ENCODE assay signal across 9 cellular contexts in the genomic region with DNA sequence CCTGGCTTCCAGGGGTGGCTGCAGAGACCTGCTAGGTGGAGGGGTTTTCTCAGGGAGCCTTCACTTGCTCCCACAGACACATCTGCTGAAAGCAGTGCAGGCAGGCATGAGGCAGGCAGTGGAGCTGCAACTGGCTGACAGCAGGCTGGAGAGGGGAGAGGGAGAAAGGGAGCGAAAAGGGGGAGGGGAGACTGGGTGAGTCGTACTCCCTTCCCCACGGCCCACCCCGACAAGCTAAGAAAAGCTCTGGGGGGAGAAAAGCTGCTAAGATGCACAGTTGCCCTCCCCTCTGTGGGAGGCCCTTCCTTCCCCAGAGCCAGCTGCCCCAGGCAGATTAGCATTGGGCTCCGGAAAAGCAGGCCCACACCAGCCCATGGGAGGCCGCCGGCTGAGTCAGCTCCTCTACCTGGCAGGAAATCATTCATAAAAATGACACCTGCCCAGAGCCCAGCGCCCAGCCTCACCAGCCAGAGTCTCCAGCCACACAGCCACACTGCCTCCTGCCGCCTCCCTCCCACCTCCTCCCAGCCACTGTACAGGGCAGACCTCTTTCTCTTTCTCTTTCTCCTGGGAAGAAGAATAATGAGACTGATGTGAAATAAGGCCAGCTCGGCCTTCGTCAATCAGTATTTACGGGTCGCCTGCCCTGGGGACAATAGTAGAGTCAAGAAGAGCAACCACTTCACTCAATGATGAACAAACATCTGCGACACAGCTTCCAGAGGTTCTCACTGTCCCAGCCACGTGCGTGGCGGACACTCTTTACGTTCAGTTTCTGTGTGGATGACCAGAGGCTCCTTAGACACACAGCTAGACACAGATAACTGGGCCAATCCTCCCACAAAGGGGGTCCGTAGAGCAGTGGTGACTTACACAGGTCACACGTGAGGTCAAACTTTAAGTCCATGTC. TPM values are rescaled to one million over a fixed set of nuclear protein-coding genes. Genes with fewer than 3 reads are reported as not detected.
DNase-seq lines count a peak whose midpoint lies in the region; ATAC-seq lines count a peak whose summit lies in the region.
"Had no signal": no experiment of that assay in that cellular context is flagged by ENCODE, and none has a peak within 500 bp of the region (broad histone marks: within the 10 kb centered on the region; RNA-seq: fewer than 3 reads in every experiment).

No MANE protein-coding gene starts in this region.

- H3K79me2 ChIP-seq in mesendoderm (ENCODE audit: control insufficient read depth, insufficient read depth, low read length): no peaks in the 10 kb centered on the region

- peak overlapping the region; percentile 63 for H3K27ac ChIP-seq in mesendoderm (ENCODE audit: low read depth, low read length)

- H4K5ac ChIP-seq in mesendoderm (ENCODE audit: low read length): no peak overlapping the region

- no peaks in the 10 kb centered on the region for H3K9me3 Mint-ChIP-seq in activated T-helper 1 cell treated with anti-CD3 and anti-CD28 coated beads, Interleukin-12 subunit alpha, Interleukin-12 subunit beta, Interleukin-2, Interleukin-4 antibody, amounts not matched to agents 30 ng/mL and 10 ng/mL and 1 ng/mL, durations not matched to agents 14 hours and 24 hours and 36 hours
- H3K9me3 Mint-ChIP-seq: IgD-negative memory B cell had no signal

- H3K4me2 ChIP-seq in mesendoderm (ENCODE audit: low read length): no peak overlapping the region

- H2BK120ac ChIP-seq in mesendoderm (ENCODE audit: low read depth, low read length): peak overlapping the region; percentile 35

- H4K8ac ChIP-seq in mesendoderm (ENCODE audit: low read depth, low read length): no peak overlapping the region

- H3K79me1 ChIP-seq in mesendoderm (ENCODE audit: low read length): no peaks in the 10 kb centered on the region

- peak overlapping the region; percentile 62 for H3K18ac ChIP-seq in mesendoderm (ENCODE audit: low read length)

- H2AK5ac ChIP-seq in mesendoderm (ENCODE audit: low read length): peak overlapping the region; percentile 93

- H3K56ac ChIP-seq in mesendoderm (ENCODE audit: low read length): peak overlapping the region; percentile 60

- H3K4me1 Mint-ChIP-seq in activated T-helper 1 cell treated with anti-CD3 and anti-CD28 coated beads, Interleukin-12 subunit alpha, Interleukin-12 subunit beta, Interleukin-2, Interleukin-4 antibody, amounts not matched to agents 30 ng/mL and 10 ng/mL and 1 ng/mL, durations not matched to agents 14 hours and 24 hours and 36 hours (ENCODE audit: low read depth): peaks cover 18% of the 10 kb centered on the region

- H3K27ac Mint-ChIP-seq in activated T-helper 1 cell treated with anti-CD3 and anti-CD28 coated beads, Interleukin-12 subunit alpha, Interleukin-12 subunit beta, Interleukin-2, Interleukin-4 antibody, amounts not matched to agents 30 ng/mL and 10 ng/mL and 1 ng/mL, durations not matched to agents 14 hours and 24 hours and 36 hours: peak overlapping the region; percentile 29

- H3K27me3 Mint-ChIP-seq in activated T-helper 1 cell treated with anti-CD3 and anti-CD28 coated beads, Interleukin-12 subunit alpha, Interleukin-12 subunit beta, Interleukin-2, Interleukin-4 antibody, amounts not matched to agents 30 ng/mL and 10 ng/mL and 1 ng/mL, durations not matched to agents 14 hours and 24 hours and 36 hours (ENCODE audit: insufficient read depth): no peaks in the 10 kb centered on the region

- no peaks in the 10 kb centered on the region for H3K27me3 ChIP-seq in mesendoderm (ENCODE audit: insufficient read depth, low read length, poor library complexity)

- intact Hi-C loops in activated T-helper 1 cell treated with anti-CD3 and anti-CD28 coated beads, Interleukin-12 subunit alpha, Interleukin-12 subunit beta, Interleukin-2, Interleukin-4 antibody, amounts not matched to agents 30 ng/mL and 10 ng/mL and 1 ng/mL, durations not matched to agents 14 hours and 24 hours and 36 hours (cut with micrococcal nuclease): no loop called here

- H3K4me3 ChIP-seq in mesendoderm (ENCODE audit: low read length): no peak overlapping the region

- peak overlapping the region; percentile 28 for H3K4ac ChIP-seq in mesendoderm (ENCODE audit: low read depth, low read length)

- no peak overlapping the region for H3K23ac ChIP-seq in mesendoderm (ENCODE audit: low read length)

- H3K9ac ChIP-seq in mesendoderm (ENCODE audit: low read length): peak overlapping the region; percentile 10

- WGBS in mesendoderm (ENCODE audit: extremely low coverage, insufficient coverage, low lambda C conversion rate): no CpG with 5 or more reads among the region's 20 CpGs

- H3K4me3 Mint-ChIP-seq in activated T-helper 1 cell treated with anti-CD3 and anti-CD28 coated beads, Interleukin-12 subunit alpha, Interleukin-12 subunit beta, Interleukin-2, Interleukin-4 antibody, amounts not matched to agents 30 ng/mL and 10 ng/mL and 1 ng/mL, durations not matched to agents 14 hours and 24 hours and 36 hours: no peak overlapping the region
- H3K4me3 Mint-ChIP-seq: IgD-negative memory B cell had no signal

- no peaks in the 10 kb centered on the region for H3K36me3 Mint-ChIP-seq in activated T-helper 1 cell treated with anti-CD3 and anti-CD28 coated beads, Interleukin-12 subunit alpha, Interleukin-12 subunit beta, Interleukin-2, Interleukin-4 antibody, amounts not matched to agents 30 ng/mL and 10 ng/mL and 1 ng/mL, durations not matched to agents 14 hours and 24 hours and 36 hours (ENCODE audit: low read depth)
- H3K36me3 Mint-ChIP-seq: IgD-negative memory B cell had no signal

- ATAC-seq in HG02981 (IDR thresholded peaks at IDR 0.05; ENCODE audit: unreplicated experiment) (no peak), GM18868 (IDR thresholded peaks at IDR 0.05; ENCODE audit: unreplicated experiment) (no peak)

- H2BK5ac ChIP-seq in mesendoderm (ENCODE audit: low read length): peak overlapping the region; percentile 80

- H2BK15ac ChIP-seq in mesendoderm (replicated peaks; ENCODE audit: low read depth): no peak overlapping the region

- no peaks in the 10 kb centered on the region for H3K36me3 ChIP-seq in mesendoderm (ENCODE audit: control insufficient read depth, insufficient read depth, low read length)

- DNase-seq in EL: peak; percentile 41
- DNase-seq in NCI-H1105 (lab: John Stamatoyannopoulos, UW): peak; percentile 43
- DNase-seq in activated T-helper 1 cell treated with anti-CD3 and anti-CD28 coated beads, Interleukin-12 subunit alpha, Interleukin-12 subunit beta, Interleukin-2, Interleukin-4 antibody, amounts not matched to agents 30 ng/mL and 10 ng/mL and 1 ng/mL, durations not matched to agents 14 hours and 24 hours and 36 hours (ENCODE audit: low spot score): no peak
- peak; percentile 89 for DNase-seq in mesendoderm
- no peak for DNase-seq in HuH-7.5 (ENCODE audit: low spot score)
- no peak for DNase-seq in effector CD8-positive, alpha-beta T cell (lab: John Stamatoyannopoulos, UW)

- peaks cover 8% of the 10 kb centered on the region for H3K4me1 ChIP-seq in mesendoderm (ENCODE audit: control insufficient read depth, low read depth, low read length)

RNA-seq across cellular contexts. Expression of a gene that starts 7.7 kb away (rescaled TPM):
- total RNA-seq in activated T-helper 1 cell treated with anti-CD3 and anti-CD28 coated beads, Interleukin-12 subunit alpha, Interleukin-12 subunit beta, Interleukin-2, Interleukin-4 antibody, amounts not matched to agents 30 ng/mL and 10 ng/mL and 1 ng/mL, durations not matched to agents 14 hours and 24 hours and 36 hours: not detected in 2 replicates
- polyA plus RNA-seq in mesendoderm (2013, experiment 1 of 2): not detected
- polyA plus RNA-seq in mesendoderm (2013, experiment 2 of 2): not detected

Comparison
In these comparisons a context has a peak if more than half of its experiments do, and no peak if none do; other contexts are left out.
1. DNase-seq: peak in EL (single experiment), NCI-H1105 (single experiment) and mesendoderm (single experiment); none in activated T-helper 1 cell treated with anti-CD3 and anti-CD28 coated beads, Interleukin-12 subunit alpha, Interleukin-12 subunit beta, Interleukin-2, Interleukin-4 antibody, amounts not matched to agents 30 ng/mL and 10 ng/mL and 1 ng/mL, durations not matched to agents 14 hours and 24 hours and 36 hours (single experiment), HuH-7.5 (single experiment) and effector CD8-positive, alpha-beta T cell (single experiment).